ENCODE assay signal across 9 cellular contexts in genomic region chr11:2265854-2266585, GRCh38. TPM values are rescaled to one million over a fixed set of nuclear protein-coding genes. Genes with fewer than 3 reads are reported as not detected.
DNase-seq lines count a peak whose midpoint lies in the region; ATAC-seq and TF ChIP-seq lines count a peak whose summit lies in the region.
"Had no signal": no experiment of that assay in that cellular context is flagged by ENCODE, and none has a peak within 500 bp of the region (broad histone marks: within the 10 kb centered on the region; RNA-seq: fewer than 3 reads in every experiment).

No MANE protein-coding gene starts in this region.

- peaks cover 16% of the 10 kb centered on the region for H3K4me1 Mint-ChIP-seq in CD4-positive, alpha-beta T cell (ENCODE audit: low read depth)
- peaks cover 21 to 25% (median 23%) of the 10 kb centered on the region in 3 donors for H3K4me1 Mint-ChIP-seq in IgD-negative memory B cell
- peaks cover 22% of the 10 kb centered on the region for H3K4me1 Mint-ChIP-seq in activated naive CD8-positive, alpha-beta T cell treated with anti-CD3 and anti-CD28 coated beads, Interleukin-2, amount 10 ng/mL, durations not matched to agents 7 days and 5 days
- H3K4me1 Mint-ChIP-seq in neural progenitor cell = peaks cover 9% of the 10 kb centered on the region

- no peaks in the 10 kb centered on the region for H4K20me1 ChIP-seq in neural progenitor cell (ENCODE audit: low read depth)

- H3K79me2 ChIP-seq in neural progenitor cell (ENCODE audit: low read depth) = no peaks in the 10 kb centered on the region

- no peaks in the 10 kb centered on the region for H3K9me3 ChIP-seq in CD4-positive, alpha-beta T cell (ENCODE audit: control insufficient read depth, low read length)
- no peaks in the 10 kb centered on the region for H3K9me3 ChIP-seq in neural progenitor cell (ENCODE audit: low read depth)

- H3K27me3 ChIP-seq in CD4-positive, alpha-beta T cell (ENCODE audit: control insufficient read depth, insufficient read depth, low read length) = peaks cover 21% of the 10 kb centered on the region
- peaks cover 67% of the 10 kb centered on the region for H3K27me3 ChIP-seq in neural progenitor cell

- no peak overlapping the region for H2AFZ ChIP-seq in neural progenitor cell (replicated peaks)

- H3F3A ChIP-seq in neural progenitor cell (ENCODE audit: low read depth) = no peaks in the 10 kb centered on the region

- H3K27me3 Mint-ChIP-seq in CD4-positive, alpha-beta T cell = peaks cover 27% of the 10 kb centered on the region
- H3K27me3 Mint-ChIP-seq in IgD-negative memory B cell (peaks cover 3% of the 10 kb centered on the region), neural progenitor cell (ENCODE audit: insufficient read depth, low read depth) (peaks cover 29% of the 10 kb centered on the region)
- peaks cover 8% of the 10 kb centered on the region for H3K27me3 Mint-ChIP-seq in activated naive CD8-positive, alpha-beta T cell treated with anti-CD3 and anti-CD28 coated beads, Interleukin-2, amount 10 ng/mL, durations not matched to agents 7 days and 5 days

- no peak overlapping the region for H3K4me2 ChIP-seq in neural progenitor cell

- no peaks in the 10 kb centered on the region for H3K36me3 Mint-ChIP-seq in CD4-positive, alpha-beta T cell (ENCODE audit: low read depth)
- H3K36me3 Mint-ChIP-seq in IgD-negative memory B cell (peaks cover 1% of the 10 kb centered on the region), neural progenitor cell (no peaks in the 10 kb centered on the region)
- H3K36me3 Mint-ChIP-seq in activated naive CD8-positive, alpha-beta T cell treated with anti-CD3 and anti-CD28 coated beads, Interleukin-2, amount 10 ng/mL, durations not matched to agents 7 days and 5 days = no peaks in the 10 kb centered on the region

- H3K9ac ChIP-seq in neural progenitor cell = no peak overlapping the region

- no peak overlapping the region for H3K27ac ChIP-seq in CD4-positive, alpha-beta T cell (ENCODE audit: low read depth, low read length)
- H3K27ac ChIP-seq in neural progenitor cell = no peak overlapping the region

- H3K27ac Mint-ChIP-seq in CD4-positive, alpha-beta T cell = no peak overlapping the region
- H3K27ac Mint-ChIP-seq in IgD-negative memory B cell = peak overlapping the region; percentile 85 to 92 (median 90)
- H3K27ac Mint-ChIP-seq in activated naive CD8-positive, alpha-beta T cell treated with anti-CD3 and anti-CD28 coated beads, Interleukin-2, amount 10 ng/mL, durations not matched to agents 7 days and 5 days = peak overlapping the region; percentile 61
- H3K27ac Mint-ChIP-seq in neural progenitor cell = no peak overlapping the region

- intact Hi-C loops in CD4-positive, alpha-beta T cell (cut with DNase I, micrococcal nuclease) = no loop called here
- intact Hi-C loops in posterior vena cava (cut with DNase I) = no loop called here

- DNase-seq in CD4-positive, alpha-beta T cell = no peak
- no peak for DNase-seq in activated naive CD8-positive, alpha-beta T cell treated with anti-CD3 and anti-CD28 coated beads, Interleukin-2, amount 10 ng/mL, durations not matched to agents 7 days and 5 days
- DNase-seq in neural progenitor cell (ENCODE audit: low spot score) = no peak
- DNase-seq in posterior vena cava (ENCODE audit: low spot score) = no peak
- no peak for DNase-seq in C1 segment of cervical spinal cord (lab: John Stamatoyannopoulos, UW)
- DNase-seq in SKM-1 (lab: John Stamatoyannopoulos, UW; ENCODE audit: unreplicated experiment) = no peak
- DNase-seq in NCI-H2227 treated with DMSO at 0.1 percent for 48 hours (lab: John Stamatoyannopoulos, UW) = no peak
- DNase-seq: NCI-H1930 had no signal

- peaks cover 13% of the 10 kb centered on the region for H3K4me1 ChIP-seq in neural progenitor cell

- TF ChIP-seq CTCF in CD4-positive, alpha-beta T cell (IDR thresholded peaks at IDR 0.05) = no peak
- TF ChIP-seq CTCF in neural progenitor cell (IDR thresholded peaks at IDR 0.05) = no peak

- no peaks in the 10 kb centered on the region for H3K9me3 Mint-ChIP-seq in CD4-positive, alpha-beta T cell
- no peaks in the 10 kb centered on the region for H3K9me3 Mint-ChIP-seq in IgD-negative memory B cell
- H3K9me3 Mint-ChIP-seq in activated naive CD8-positive, alpha-beta T cell treated with anti-CD3 and anti-CD28 coated beads, Interleukin-2, amount 10 ng/mL, durations not matched to agents 7 days and 5 days = no peaks in the 10 kb centered on the region
- no peaks in the 10 kb centered on the region for H3K9me3 Mint-ChIP-seq in neural progenitor cell

- no peak for ATAC-seq in CD4-positive, alpha-beta T cell (ENCODE audit: poor library complexity)
- ATAC-seq in activated naive CD8-positive, alpha-beta T cell treated with anti-CD3 and anti-CD28 coated beads, Interleukin-2, amount 10 ng/mL, durations not matched to agents 7 days and 5 days (ENCODE audit: low read depth) = no peak

- POLR2A ChIA-PET in CD4-positive, alpha-beta T cell (lab: Charles Lee) = no interaction called here
- POLR2A ChIA-PET in activated naive CD8-positive, alpha-beta T cell treated with anti-CD3 and anti-CD28 coated beads, Interleukin-2, amount 10 ng/mL, durations not matched to agents 7 days and 5 days (lab: Charles Lee) = interaction anchor here (1.6 kb wide), 1 partner anchor 36 kb away, joined by 4 read pairs; the partner anchor contains the start of genes C11orf21 and TSPAN32

- H3K36me3 ChIP-seq in neural progenitor cell = no peaks in the 10 kb centered on the region

- no peak overlapping the region for H3K4me3 ChIP-seq in neural progenitor cell

- CTCF ChIA-PET in CD4-positive, alpha-beta T cell (lab: Charles Lee) = no interaction called here

- peak overlapping the region; percentile 66 for H3K4me3 Mint-ChIP-seq in CD4-positive, alpha-beta T cell
- H3K4me3 Mint-ChIP-seq in IgD-negative memory B cell (peak overlapping the region; percentile 55 to 93 (median 74)), neural progenitor cell (peak overlapping the region; percentile 60)
- H3K4me3 Mint-ChIP-seq in activated naive CD8-positive, alpha-beta T cell treated with anti-CD3 and anti-CD28 coated beads, Interleukin-2, amount 10 ng/mL, durations not matched to agents 7 days and 5 days = peak overlapping the region; percentile 64

RNA-seq across cellular contexts. Expression of gene ASCL2, which starts 4.4 kb away (rescaled TPM):
- total RNA-seq in CD4-positive, alpha-beta T cell = not detected
- polyA plus RNA-seq in IgD-negative memory B cell = 5.0 TPM
- total RNA-seq in activated naive CD8-positive, alpha-beta T cell treated with anti-CD3 and anti-CD28 coated beads, Interleukin-2, amount 10 ng/mL, durations not matched to agents 7 days and 5 days = under 1 TPM; 0.62 to 0.80 TPM
- 2.2 TPM in 1 of 2 replicates, not detected in the other for total RNA-seq in neural progenitor cell (ENCODE audit: low replicate concordance)
- total RNA-seq in posterior vena cava = under 1 TPM; 0.43 to 0.69 TPM

RNA-seq across cellular contexts. Expression of gene C11orf21, which starts 35.7 kb away (rescaled TPM):
- total RNA-seq in CD4-positive, alpha-beta T cell = 10 to 100 TPM; 71.2 to 71.7 TPM
- polyA plus RNA-seq in IgD-negative memory B cell = 6.2 TPM
- total RNA-seq in activated naive CD8-positive, alpha-beta T cell treated with anti-CD3 and anti-CD28 coated beads, Interleukin-2, amount 10 ng/mL, durations not matched to agents 7 days and 5 days = 10 to 100 TPM; 51.0 to 55.3 TPM
- total RNA-seq in neural progenitor cell (ENCODE audit: low replicate concordance) (0.19 TPM in 1 of 2 replicates, not detected in the other), posterior vena cava (1 to 10 TPM; 1.3 to 1.8 TPM)

RNA-seq across cellular contexts. Expression of gene TSPAN32, which starts 35.8 kb away (rescaled TPM):
- total RNA-seq in CD4-positive, alpha-beta T cell = 10 to 100 TPM; 81.8 TPM
- 7.1 TPM for polyA plus RNA-seq in IgD-negative memory B cell
- total RNA-seq in activated naive CD8-positive, alpha-beta T cell treated with anti-CD3 and anti-CD28 coated beads, Interleukin-2, amount 10 ng/mL, durations not matched to agents 7 days and 5 days = 10 to 100 TPM; 49.5 to 52.3 TPM
- 0.19 TPM in 1 of 2 replicates, not detected in the other for total RNA-seq in neural progenitor cell (ENCODE audit: low replicate concordance)
- total RNA-seq in posterior vena cava = 1 to 10 TPM in 1 of 2 donors, under 1 TPM in 1; 0.76 to 3.6 TPM

Comparison
In these comparisons a context has a peak if more than half of its experiments do, and no peak if none do; other contexts are left out.
1. H3K27ac Mint-ChIP-seq: peak in IgD-negative memory B cell (3 of 3) and activated naive CD8-positive, alpha-beta T cell treated with anti-CD3 and anti-CD28 coated beads, Interleukin-2, amount 10 ng/mL, durations not matched to agents 7 days and 5 days (single experiment); none in CD4-positive, alpha-beta T cell (single experiment) and neural progenitor cell (single experiment).
2. RNA of gene C11orf21, which starts 35.7 kb away (total RNA-seq): 71.2 to 71.7 TPM in CD4-positive, alpha-beta T cell and 51.0 to 55.3 TPM in activated naive CD8-positive, alpha-beta T cell treated with anti-CD3 and anti-CD28 coated beads, Interleukin-2, amount 10 ng/mL, durations not matched to agents 7 days and 5 days; 1.3 to 1.8 TPM in posterior vena cava and 0.19 TPM in neural progenitor cell; every median in the first group is over 10 times any median in the second.
3. RNA of gene TSPAN32, which starts 35.8 kb away (total RNA-seq): 81.8 TPM in CD4-positive, alpha-beta T cell and 49.5 to 52.3 TPM in activated naive CD8-positive, alpha-beta T cell treated with anti-CD3 and anti-CD28 coated beads, Interleukin-2, amount 10 ng/mL, durations not matched to agents 7 days and 5 days; 0.76 to 3.6 TPM in posterior vena cava and 0.19 TPM in neural progenitor cell; every median in the first group is over 10 times any median in the second.
4. Peak in every context shown above with its lines, with median percentiles within 50 percentile points of each other: H3K4me3 Mint-ChIP-seq.